ENCODE assay signal across 21 cellular contexts in genomic region chr12:47980172-47980571, GRCh38. TPM values are rescaled to one million over a fixed set of nuclear protein-coding genes. Genes with fewer than 3 reads are reported as not detected.
DNase-seq lines count a peak whose midpoint lies in the region; FAIRE-seq and TF ChIP-seq lines count a peak whose summit lies in the region.
"Had no signal": no experiment of that assay in that cellular context is flagged by ENCODE, and none has a peak within 500 bp of the region (broad histone marks: within the 10 kb centered on the region; RNA-seq: fewer than 3 reads in every experiment).

No MANE protein-coding gene starts in this region.

- H3K4me1 ChIP-seq in neuronal stem cell (ENCODE audit: control insufficient read depth in 2 of 2, insufficient read depth in 1 of 2, low read depth in 1 of 2, low read length in 2 of 2) = no peaks in the 10 kb centered on the region
- H3K4me1 ChIP-seq: A549, HAP-1 had no signal

- H3K23ac ChIP-seq in neuronal stem cell (ENCODE audit: low read depth, low read length, poor library complexity) = peak overlapping the region; percentile 37

- no peak overlapping the region for H3K18ac ChIP-seq in neuronal stem cell (ENCODE audit: low read length)

- no peak overlapping the region for H3K27ac ChIP-seq in dorsolateral prefrontal cortex
- no peak overlapping the region for H3K27ac ChIP-seq in neuronal stem cell (replicated peaks; ENCODE audit: low read length)
- H3K27ac ChIP-seq: 22Rv1, A549, BLaER1, GM23248, HL-60 had no signal

- WGBS in neuronal stem cell (ENCODE audit: extremely low coverage in 2 of 2, insufficient read length in 2 of 2, insufficient replicate concordance in 1 of 2), 2 donors = no CpG with 5 or more reads among the region's 7 CpGs

- H3K4me2 ChIP-seq in neuronal stem cell (ENCODE audit: insufficient read depth, low read length, poor library complexity, severe bottlenecking) = no peak overlapping the region
- H3K4me2 ChIP-seq: A549 had no signal

- H4K91ac ChIP-seq in neuronal stem cell (ENCODE audit: low read depth, low read length, poor library complexity) = no peak overlapping the region

- H3K9ac ChIP-seq in neuronal stem cell (ENCODE audit: low read depth, low read length, poor library complexity) = peak overlapping the region; percentile 5
- H3K9ac ChIP-seq: BLaER1, GM23248 had no signal

- H2BK120ac ChIP-seq in neuronal stem cell (ENCODE audit: low read depth, low read length) = no peak overlapping the region

- H3K36me3 ChIP-seq in neuronal stem cell (replicated peaks in 1 of 2; ENCODE audit: control insufficient read depth in 2 of 2, insufficient read depth in 2 of 2, low read length in 2 of 2) = peaks cover 98 to 100% of the 10 kb centered on the region in 2 donors
- H3K36me3 ChIP-seq: BLaER1 had no signal

- H2BK15ac ChIP-seq in neuronal stem cell (ENCODE audit: low read length) = no peak overlapping the region

- H3K14ac ChIP-seq in neuronal stem cell (ENCODE audit: low read length) = no peak overlapping the region

- no peak for TF ChIP-seq CTCF in dorsolateral prefrontal cortex (IDR thresholded peaks at IDR 0.05 in 54 of 56, conservative IDR thresholded peaks at IDR 0.05 in 2 of 56; ENCODE audit: low read depth in 1 of 56, partially characterized antibody in 56 of 56)

- no peak overlapping the region for H2BK5ac ChIP-seq in neuronal stem cell (ENCODE audit: low read length)

- DNase-seq in Ammon's horn (ENCODE audit: low spot score) (peak; percentile 45), dorsolateral prefrontal cortex (peak in 6 of 10 donors; percentile 36 to 75 (median 62)), neuronal stem cell (ENCODE audit: low spot score) (no peak), posterior vena cava (ENCODE audit: low spot score) (peak; percentile 69), NCI-H524 treated with DMSO at 0.1 percent for 48 hours (lab: John Stamatoyannopoulos, UW) (no peak), GM19239 (ENCODE audit: insufficient read length, low spot score) (no peak), NCI-H1417 treated with DMSO at 0.1 percent for 48 hours (lab: John Stamatoyannopoulos, UW) (no peak)
- DNase-seq in activated CD4-positive, alpha-beta T cell treated with anti-CD3 and anti-CD28 coated beads for 48 hours = no peak
- DNase-seq: AML-193; Calu3; CD8-positive, alpha-beta T cell; DMS79 treated with DMSO at 0.1 percent for 48 hours; GM23248; IMR-90 had no signal

- H3K79me1 ChIP-seq in neuronal stem cell (ENCODE audit: low read depth, low read length) = peaks cover 3% of the 10 kb centered on the region

- no peak overlapping the region for H2BK12ac ChIP-seq in neuronal stem cell (ENCODE audit: low read length)

- H3K9me3 ChIP-seq in neuronal stem cell (replicated peaks in 1 of 2; ENCODE audit: control insufficient read depth in 2 of 2, insufficient read depth in 1 of 2, low read depth in 1 of 2, low read length in 2 of 2) = peaks cover 0 to 2% of the 10 kb centered on the region in 2 donors
- H3K9me3 ChIP-seq: A549, BLaER1, HAP-1 had no signal

- intact Hi-C loops in dorsolateral prefrontal cortex (cut with DNase I) = no loop called here
- intact Hi-C loops in posterior vena cava (cut with DNase I) = no loop called here

- no peak overlapping the region for H2AK5ac ChIP-seq in neuronal stem cell (ENCODE audit: low read depth, low read length)

- H3K4me3 ChIP-seq in dorsolateral prefrontal cortex = no peak overlapping the region
- H3K4me3 ChIP-seq in neuronal stem cell (ENCODE audit: low read length in 2 of 2) = no peak overlapping the region
- H3K4me3 ChIP-seq: A549, BLaER1, GM23248, HAP-1 had no signal

- no peak for FAIRE-seq in GM19239 (lab: Jason Lieb, UNC)
- FAIRE-seq: A549, GM12891 had no signal

- peaks cover 0 to 45% (median 0%) of the 10 kb centered on the region in 45 donors for H3K27me3 ChIP-seq in dorsolateral prefrontal cortex
- no peaks in the 10 kb centered on the region for H3K27me3 ChIP-seq in neuronal stem cell (ENCODE audit: control insufficient read depth in 3 of 3, insufficient read depth in 3 of 3, low read depth in 1 of 3, low read length in 3 of 3)
- H3K27me3 ChIP-seq: BLaER1 had no signal

- no peak overlapping the region for H2AFZ ChIP-seq in neuronal stem cell (ENCODE audit: low read length)
- H2AFZ ChIP-seq: GM23248 had no signal

- H4K8ac ChIP-seq in neuronal stem cell (ENCODE audit: low read depth, low read length) = no peak overlapping the region

- no peak overlapping the region for H3K4ac ChIP-seq in neuronal stem cell (ENCODE audit: low read length)

RNA-seq across cellular contexts. Expression of gene TMEM106C, which starts 16.8 kb away (rescaled TPM):
- 10 to 100 TPM; 21.4 to 75.3 (median 46.1) TPM for total RNA-seq in dorsolateral prefrontal cortex
- polyA plus RNA-seq in neuronal stem cell (2013, experiment 1 of 2) = 71.6 TPM
- 70.1 TPM for polyA plus RNA-seq in neuronal stem cell (2013, experiment 2 of 2)
- 10 to 100 TPM; 29.5 to 36.1 TPM for total RNA-seq in posterior vena cava

RNA-seq across cellular contexts. Expression of gene COL2A1, which starts 24.1 kb away (rescaled TPM):
- total RNA-seq in dorsolateral prefrontal cortex (1 to 10 TPM in 13 of 120 experiments, under 1 TPM in 73, not detected in 34; 0.10 to 1.8 (median 0.35) TPM), posterior vena cava (not detected)
- polyA plus RNA-seq in neuronal stem cell (2013, experiment 1 of 2) = 481 TPM
- 461 TPM for polyA plus RNA-seq in neuronal stem cell (2013, experiment 2 of 2)
- total RNA-seq: CD8-positive, alpha-beta T cell; GM23248; H4; IMR-90 had no signal
- polyA plus RNA-seq: GM23248 had no signal

Comparison
In these comparisons a context has a peak if more than half of its experiments do, and no peak if none do; other contexts are left out.
1. DNase-seq: peak in Ammon's horn (single experiment), dorsolateral prefrontal cortex (6 of 10) and posterior vena cava (single experiment); none in neuronal stem cell (single experiment), NCI-H524 treated with DMSO at 0.1 percent for 48 hours (single experiment), GM19239 (single experiment), NCI-H1417 treated with DMSO at 0.1 percent for 48 hours (single experiment) and activated CD4-positive, alpha-beta T cell treated with anti-CD3 and anti-CD28 coated beads for 48 hours (single experiment).